Comparison of ENCODE assay signal across 8 cellular contexts in the genomic region with DNA sequence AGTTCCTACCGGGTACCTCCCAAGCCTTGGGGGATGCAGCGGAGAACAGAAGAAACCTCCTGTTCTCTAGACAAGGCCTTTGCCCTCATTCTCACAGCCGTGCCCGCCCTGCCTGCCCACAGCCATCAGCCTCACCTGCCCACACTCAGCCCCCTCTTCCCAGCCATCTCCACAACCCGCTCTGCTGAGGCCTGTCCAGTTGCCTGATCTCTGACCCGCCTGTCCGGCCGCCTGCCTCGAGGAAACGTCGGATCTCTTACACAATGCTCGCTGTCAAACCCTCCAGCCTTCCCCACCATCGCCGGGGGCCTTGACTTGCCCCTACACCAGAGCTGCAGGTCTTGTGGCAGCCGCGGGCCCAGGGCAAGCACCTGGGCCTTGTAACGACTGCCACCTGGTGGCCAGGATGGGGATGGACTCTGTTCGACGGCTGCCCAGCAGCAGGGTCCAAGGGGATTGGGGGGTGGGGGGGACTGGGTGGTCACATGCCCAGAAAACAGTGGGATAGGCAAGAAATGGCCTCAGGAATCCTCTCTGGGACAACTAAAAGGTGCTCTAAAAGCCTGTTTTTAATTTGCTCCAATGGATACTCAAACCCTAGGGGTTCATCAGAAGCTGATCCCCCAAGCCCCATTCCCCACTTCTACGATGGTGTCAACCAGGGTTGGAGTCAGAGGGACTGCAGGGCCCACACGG. TPM values are rescaled to one million over a fixed set of nuclear protein-coding genes. Genes with fewer than 3 reads are reported as not detected.
DNase-seq lines count a peak whose midpoint lies in the region; ATAC-seq lines count a peak whose summit lies in the region.

No MANE protein-coding gene starts in this region.

- DNase-seq in ACHN (peak; percentile 48), GM19238 (ENCODE audit: insufficient read length, low spot score) (peak; percentile 82), NCI-H446 treated with DMSO at 0.1 percent for 48 hours (lab: John Stamatoyannopoulos, UW) (peak; percentile 21), mucosa of gallbladder (ENCODE audit: low spot score) (peak; percentile 58)
- peak; percentile 65 to 66 for DNase-seq in activated CD4-positive, alpha-beta T cell treated with anti-CD3 and anti-CD28 coated beads, Interleukin-2, amount 50 U/mL, for 4 hours
- DNase-seq in effector CD4-positive, alpha-beta T cell: peak; percentile 67
- DNase-seq in stimulated activated CD8-positive, alpha-beta memory T cell treated with anti-CD3 and anti-CD28 coated beads, Interleukin-7, amount 100 ng/mL, for 24 hours (ENCODE audit: low read depth): peak; percentile 50

- in situ Hi-C loops in ACHN (cut with HindIII; ENCODE audit: low pct_ligation_motif_present, low pct_unique_long_range_greater_than_20kb, low sequenced_read_pairs): no loop called here

- ATAC-seq in HG03565 (IDR thresholded peaks at IDR 0.05; ENCODE audit: unreplicated experiment): no peak

RNA-seq across cellular contexts. Expression of gene SLC45A1, which starts 31.0 kb away (rescaled TPM):
- 5.0 TPM for total RNA-seq in mucosa of gallbladder

Comparison
In these comparisons a context has a peak if more than half of its experiments do, and no peak if none do; other contexts are left out.
1. DNase-seq: peak in every context shown above with its lines; median percentile 82 in GM19238; 67 in effector CD4-positive, alpha-beta T cell; 66 in activated CD4-positive, alpha-beta T cell treated with anti-CD3 and anti-CD28 coated beads, Interleukin-2, amount 50 U/mL, for 4 hours; 58 in mucosa of gallbladder; 50 in stimulated activated CD8-positive, alpha-beta memory T cell treated with anti-CD3 and anti-CD28 coated beads, Interleukin-7, amount 100 ng/mL, for 24 hours; 48 in ACHN; 21 in NCI-H446 treated with DMSO at 0.1 percent for 48 hours.